ENCODE assay signal across 1 cellular context in genomic region chr10:92756233-92757065, GRCh38.
TF ChIP-seq lines count a peak whose summit lies in the region.

No MANE protein-coding gene starts in this region.

TF ChIP-seq in GM12878, 131 proteins besides CTCF, POLR2A, EP300 and RAD21 (continued from another document and continues in another):
- TF ChIP-seq CUX1 (IDR thresholded peaks at IDR 0.05; ENCODE audit: insufficient replicate concordance, low read depth, low read length): peak; percentile 60
- TF ChIP-seq EED (IDR thresholded peaks at IDR 0.05; ENCODE audit: low read depth): peak; percentile 80
- peak; percentile 91 for TF ChIP-seq RUNX3 (IDR thresholded peaks at IDR 0.05; ENCODE audit: low read length)
- no peak for TF ChIP-seq SUZ12 (IDR thresholded peaks at IDR 0.05; ENCODE audit: unreplicated experiment)
- peak; percentile 90 for TF ChIP-seq ZBED1 (IDR thresholded peaks at IDR 0.05; ENCODE audit: borderline replicate concordance)
- TF ChIP-seq ZBTB4 (CRISPR knock-in tag; IDR thresholded peaks at IDR 0.05): no peak
- TF ChIP-seq USF2 (IDR thresholded peaks at IDR 0.05; ENCODE audit: borderline replicate concordance, low read depth, low read length): no peak
- TF ChIP-seq SIX5 (IDR thresholded peaks at IDR 0.05; ENCODE audit: low read depth, low read length, severe bottlenecking): no peak
- TF ChIP-seq NR2C1 (IDR thresholded peaks at IDR 0.05): no peak
- TF ChIP-seq IRF4 (IDR thresholded peaks at IDR 0.05; ENCODE audit: low read depth, low read length): peak; percentile 90
- TF ChIP-seq PKNOX1 (IDR thresholded peaks at IDR 0.05): no peak
- TF ChIP-seq MYB (IDR thresholded peaks at IDR 0.05; ENCODE audit: borderline replicate concordance, low read depth, low read length): no peak
- peak; percentile 58 for TF ChIP-seq CBFB (IDR thresholded peaks at IDR 0.05; ENCODE audit: low read depth)
- peak; percentile 61 to 74; a peak in 3 of 4 replicates for TF ChIP-seq BHLHE40 (IDR thresholded peaks at IDR 0.05; ENCODE audit: borderline replicate concordance in 1 of 2, low read depth in 2 of 2, low read length in 1 of 2)
- no peak for TF ChIP-seq USF1 (IDR thresholded peaks at IDR 0.05; ENCODE audit: borderline replicate concordance, extremely low read length, insufficient read depth, low read depth, low read length)
- no peak for TF ChIP-seq HSF1 (IDR thresholded peaks at IDR 0.05; ENCODE audit: low read depth, low read length)
- no peak for TF ChIP-seq KLF5 (IDR thresholded peaks at IDR 0.05; ENCODE audit: partially characterized antibody)
- TF ChIP-seq SMC3 (IDR thresholded peaks at IDR 0.05; ENCODE audit: borderline replicate concordance, low read length): peak; percentile 12; the same call in 1 of the 2 replicates
- TF ChIP-seq PRDM15 (CRISPR knock-in tag; IDR thresholded peaks at IDR 0.05): no peak
- no peak for TF ChIP-seq CBX3 (IDR thresholded peaks at IDR 0.05; ENCODE audit: borderline replicate concordance, low read depth)
- TF ChIP-seq MXI1 (IDR thresholded peaks at IDR 0.05; ENCODE audit: low read depth, low read length): peak; percentile 71; the same call in 1 of the 2 replicates
- 0 out of 2 replicates have a peak, but pooled peaks have one; percentile 58 for TF ChIP-seq ZNF24 (IDR thresholded peaks at IDR 0.05)
- no peak for TF ChIP-seq RBBP5 (conservative IDR thresholded peaks at IDR 0.05)
- no peak for TF ChIP-seq IRF3 (IDR thresholded peaks at IDR 0.05)
- TF ChIP-seq TCF3 (IDR thresholded peaks at IDR 0.05; ENCODE audit: borderline replicate concordance, insufficient read depth, low read depth, low read length): peak; percentile 79; the same call in 1 of the 2 replicates
- no peak for TF ChIP-seq ZNF592 (IDR thresholded peaks at IDR 0.05)
- no peak for TF ChIP-seq BRCA1 (IDR thresholded peaks at IDR 0.05; ENCODE audit: low read depth, low read length)
- peak in 1 of 2 experiments; percentile 83; a peak in 2 of 4 replicates for TF ChIP-seq ETV6 (conservative IDR thresholded peaks at IDR 0.05 in 1 of 2, IDR thresholded peaks at IDR 0.05 in 1 of 2; ENCODE audit: borderline replicate concordance in 1 of 2, low read depth in 1 of 2)
